In the genomic region with DNA sequence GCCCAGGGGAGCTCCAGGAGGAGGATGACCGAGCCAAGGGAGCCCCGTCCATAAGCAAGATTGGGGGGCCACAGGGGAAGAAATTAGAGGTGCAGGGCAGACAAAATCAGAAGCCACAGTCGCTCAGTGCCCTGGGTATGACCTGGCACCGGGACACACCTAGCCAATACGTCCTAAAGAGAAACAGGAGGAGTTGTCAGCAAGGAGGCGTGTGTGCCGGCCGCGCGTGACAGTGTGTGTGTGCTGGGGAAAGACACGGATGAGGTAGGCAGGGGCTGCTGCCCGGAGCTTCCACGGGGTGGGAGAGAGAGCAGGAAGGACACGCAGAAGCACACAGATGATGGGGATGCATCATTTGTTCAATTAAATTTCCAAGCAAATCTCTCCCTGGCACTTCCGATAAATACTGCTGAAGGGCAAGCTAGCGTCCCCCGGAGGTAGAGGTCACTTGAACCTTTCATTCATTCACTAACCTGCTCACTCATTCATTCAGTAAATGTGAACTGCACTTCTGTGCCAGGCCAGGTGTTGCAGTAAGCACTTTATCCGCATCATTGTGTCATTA, we compare ENCODE assay signal across 8 cellular contexts.
"Had no signal": no experiment of that assay in that cellular context is flagged by ENCODE, and none has a peak within 500 bp of the region (broad histone marks: within the 10 kb centered on the region; RNA-seq: fewer than 3 reads in every experiment).

No MANE protein-coding gene starts in this region.

- H3K36me3 ChIP-seq: cardiac muscle cell, prostate gland, upper lobe of left lung had no signal

- DNase-seq: activated CD4-positive, alpha-beta T cell treated with anti-CD3 and anti-CD28 coated beads for 1 hour had no signal

- H3K27me3 Mint-ChIP-seq: activated naive CD4-positive, alpha-beta T cell treated with anti-CD3 and anti-CD28 coated beads, Interleukin-2, amount 10 ng/mL, durations not matched to agents 7 days and 5 days had no signal

- H3K4me1 ChIP-seq: prostate gland, upper lobe of left lung had no signal

- H3K4me3 ChIP-seq: cardiac muscle cell, prostate gland, smooth muscle cell, upper lobe of left lung had no signal

- H3K27ac ChIP-seq: cardiac muscle cell, prostate gland, upper lobe of left lung had no signal

- H3K4me3 Mint-ChIP-seq: activated naive CD4-positive, alpha-beta T cell treated with anti-CD3 and anti-CD28 coated beads, Interleukin-2, amount 10 ng/mL, durations not matched to agents 7 days and 5 days; naive thymus-derived CD8-positive, alpha-beta T cell; T-cell had no signal

- ATAC-seq: naive thymus-derived CD8-positive, alpha-beta T cell had no signal

- H3K4me2 ChIP-seq: smooth muscle cell had no signal

- H3K27me3 ChIP-seq: cardiac muscle cell, upper lobe of left lung had no signal

- H3K36me3 Mint-ChIP-seq: activated naive CD4-positive, alpha-beta T cell treated with anti-CD3 and anti-CD28 coated beads, Interleukin-2, amount 10 ng/mL, durations not matched to agents 7 days and 5 days; T-cell had no signal

- H3K27ac Mint-ChIP-seq: activated naive CD4-positive, alpha-beta T cell treated with anti-CD3 and anti-CD28 coated beads, Interleukin-2, amount 10 ng/mL, durations not matched to agents 7 days and 5 days; naive thymus-derived CD8-positive, alpha-beta T cell; T-cell had no signal

- H3K9me3 Mint-ChIP-seq: activated naive CD4-positive, alpha-beta T cell treated with anti-CD3 and anti-CD28 coated beads, Interleukin-2, amount 10 ng/mL, durations not matched to agents 7 days and 5 days; naive thymus-derived CD8-positive, alpha-beta T cell; T-cell had no signal

- H3K9me3 ChIP-seq: prostate gland, upper lobe of left lung had no signal
